In the genomic region with DNA sequence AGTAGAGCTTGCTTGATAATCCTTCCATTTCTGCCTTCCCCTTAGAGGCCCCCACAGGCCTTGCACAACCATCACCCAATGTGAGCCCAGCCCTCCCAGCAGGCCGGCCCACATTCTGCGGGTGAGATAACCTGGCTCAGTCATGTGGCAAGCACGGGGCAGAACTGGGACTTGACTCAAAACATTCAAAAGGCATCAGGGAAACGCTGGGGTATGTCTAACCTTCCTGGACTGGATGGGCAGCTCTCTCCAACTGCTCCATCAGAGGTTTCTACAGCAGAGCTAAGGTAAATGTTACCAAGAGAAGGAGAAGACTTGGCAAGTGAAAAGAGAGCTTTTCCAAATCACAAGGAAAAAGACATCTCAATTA, we compare ENCODE assay signal across 1 cellular context.
TF ChIP-seq lines count a peak whose summit lies in the region.

No MANE protein-coding gene starts in this region.

TF ChIP-seq in liver, 16 proteins besides CTCF, POLR2A, EP300 and RAD21 (continued from another document):
- TF ChIP-seq, protein P1, sequence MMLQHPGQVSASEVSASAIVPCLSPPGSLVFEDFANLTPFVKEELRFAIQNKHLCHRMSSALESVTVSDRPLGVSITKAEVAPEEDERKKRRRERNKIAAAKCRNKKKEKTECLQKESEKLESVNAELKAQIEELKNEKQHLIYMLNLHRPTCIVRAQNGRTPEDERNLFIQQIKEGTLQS (IDR thresholded peaks at IDR 0.05): no peak
- no peak for TF ChIP-seq SP1 (IDR thresholded peaks at IDR 0.05)
